Comparison of ENCODE assay signal across 8 cellular contexts in genomic region chr1:37477198-37477931, GRCh38. TPM values are rescaled to one million over a fixed set of nuclear protein-coding genes. Genes with fewer than 3 reads are reported as not detected.
DNase-seq lines count a peak whose midpoint lies in the region; ATAC-seq and TF ChIP-seq lines count a peak whose summit lies in the region.

No MANE protein-coding gene starts in this region.

- H2BK12ac ChIP-seq in H9 (ENCODE audit: insufficient read length, low read depth, low read length), result no peak overlapping the region

- H3K14ac ChIP-seq in H9 (ENCODE audit: insufficient read depth, low read length), result peak overlapping the region; percentile 44

- no peak overlapping the region for H4K5ac ChIP-seq in H9 (ENCODE audit: insufficient read length, low read depth, low read length)

- H3K79me1 ChIP-seq in H9 (ENCODE audit: insufficient read depth, low read depth, low read length, poor library complexity, severe bottlenecking), result no peaks in the 10 kb centered on the region

- no peaks in the 10 kb centered on the region for H4K20me1 ChIP-seq in H9 (ENCODE audit: control insufficient read depth, insufficient read depth, insufficient read length)

- H2BK15ac ChIP-seq in H9 (ENCODE audit: low read depth, low read length), result no peak overlapping the region

- peaks cover 3% of the 10 kb centered on the region; the same call in 1 of the 2 replicates for H3K79me2 ChIP-seq in H9 (ENCODE audit: insufficient read depth, low read length)
- H3K79me2 ChIP-seq in parathyroid adenoma, result no peaks in the 10 kb centered on the region

- H3K23ac ChIP-seq in H9 (ENCODE audit: insufficient read length, low read depth, low read length), result no peak overlapping the region

- WGBS in H9 (ENCODE audit: extremely low coverage, insufficient read length, low lambda C conversion rate), result no CpG with 5 or more reads among the region's 10 CpGs

- no peak overlapping the region; the same call in 1 of the 2 replicates for H3K4ac ChIP-seq in H9 (ENCODE audit: low read depth, low read length)

- H2AFZ ChIP-seq in H9 (ENCODE audit: low read length), result no peak overlapping the region
- H2AFZ ChIP-seq in parathyroid adenoma, result no peak overlapping the region

- H3T11ph ChIP-seq in H9 (ENCODE audit: low read length), result no peak overlapping the region

- H2BK120ac ChIP-seq in H9 (ENCODE audit: low read depth, low read length, poor library complexity, severe bottlenecking), result no peak overlapping the region

- no peak overlapping the region for H4K8ac ChIP-seq in H9 (replicated peaks; ENCODE audit: insufficient read length, low read depth, low read length)

- peaks cover 36 to 47% of the 10 kb centered on the region in 2 experiments for H3K4me1 Mint-ChIP-seq in H9
- H3K4me1 Mint-ChIP-seq in activated T-cell treated with anti-CD3 and anti-CD28 coated beads, Interleukin-2, amount 50 U/mL, for 24 hours (ENCODE audit: low read depth), result peaks cover 58% of the 10 kb centered on the region

- no peak overlapping the region for H4K91ac ChIP-seq in H9 (ENCODE audit: insufficient read length, low read depth, low read length)

- H3K27me3 Mint-ChIP-seq in H9 (ENCODE audit: low read depth), result peaks cover 15% of the 10 kb centered on the region
- H3K27me3 Mint-ChIP-seq in activated T-cell treated with anti-CD3 and anti-CD28 coated beads, Interleukin-2, amount 50 U/mL, for 24 hours, result no peaks in the 10 kb centered on the region

- H3K4me2 ChIP-seq in H9 (ENCODE audit: insufficient read depth, insufficient read length, low read length) (peak overlapping the region; percentile 23), parathyroid adenoma (ENCODE audit: low read length) (peak overlapping the region; percentile 43)

- H3K27me3 ChIP-seq in H9 (ENCODE audit: insufficient read depth, low read length), result peaks cover 4% of the 10 kb centered on the region; the same call in 1 of the 2 replicates
- H3K27me3 ChIP-seq in parathyroid adenoma (ENCODE audit: control insufficient read depth, insufficient read depth, low read length), result no peaks in the 10 kb centered on the region
- H3K27me3 ChIP-seq in upper lobe of right lung, result no peaks in the 10 kb centered on the region

- intact Hi-C loops in upper lobe of right lung (cut with DNase I), result no loop called here

- ATAC-seq in upper lobe of right lung (peak; percentile 2), HG03025 (IDR thresholded peaks at IDR 0.05; ENCODE audit: low FRiP score, unreplicated experiment) (no peak)

- peak overlapping the region; percentile 93; the same call in 1 of the 2 replicates for H3K4me3 ChIP-seq in GM08714 (ENCODE audit: low read length)
- H3K4me3 ChIP-seq in fibroblast of mammary gland (ENCODE audit: control insufficient read depth, low read depth, low read length), result peak overlapping the region; percentile 66
- H3K4me3 ChIP-seq in parathyroid adenoma (ENCODE audit: low read depth, low read length), result no peak overlapping the region
- peak overlapping the region; percentile 86 for H3K4me3 ChIP-seq in upper lobe of right lung

- H3K27ac ChIP-seq in H9 (ENCODE audit: insufficient read length, low read depth, low read length), result peak overlapping the region; percentile 38
- H3K27ac ChIP-seq in parathyroid adenoma, result peak overlapping the region; percentile 54
- H3K27ac ChIP-seq in upper lobe of right lung, result peak overlapping the region; percentile 91

- H3K4me3 Mint-ChIP-seq in H9, result peak overlapping the region; percentile 25 to 66
- H3K4me3 Mint-ChIP-seq in activated T-cell treated with anti-CD3 and anti-CD28 coated beads, Interleukin-2, amount 50 U/mL, for 24 hours, result peak overlapping the region; percentile 97

- no peak overlapping the region for H2BK20ac ChIP-seq in H9 (ENCODE audit: low read depth, low read length, poor library complexity, severe bottlenecking)

- no peak overlapping the region for H2BK5ac ChIP-seq in H9 (ENCODE audit: insufficient read length, low read length)

- H3K9ac ChIP-seq in H9 (ENCODE audit: extremely low read depth, insufficient read length, low read length) (no peak overlapping the region), parathyroid adenoma (no peak overlapping the region)

- H3K4me1 ChIP-seq in H9 (ENCODE audit: insufficient read depth, low read length) (peaks cover 15% of the 10 kb centered on the region; the same call in 1 of the 2 replicates), parathyroid adenoma (peaks cover 2% of the 10 kb centered on the region), upper lobe of right lung (peaks cover 80% of the 10 kb centered on the region)

- peaks cover 18 to 36% (median 24%) of the 10 kb centered on the region in 3 experiments; a peak in 6 of 7 replicates for H3K36me3 Mint-ChIP-seq in H9 (ENCODE audit: insufficient read depth in 1 of 3, low read depth in 3 of 3)
- peaks cover 76% of the 10 kb centered on the region for H3K36me3 Mint-ChIP-seq in activated T-cell treated with anti-CD3 and anti-CD28 coated beads, Interleukin-2, amount 50 U/mL, for 24 hours (ENCODE audit: low read depth)

- peak overlapping the region; percentile 66 to 94 (median 89); a peak in 5 of 7 replicates for H3K27ac Mint-ChIP-seq in H9
- peak overlapping the region; percentile 99 for H3K27ac Mint-ChIP-seq in activated T-cell treated with anti-CD3 and anti-CD28 coated beads, Interleukin-2, amount 50 U/mL, for 24 hours

- H3K36me3 ChIP-seq in parathyroid adenoma (ENCODE audit: control insufficient read depth, insufficient read depth, low read length) (no peaks in the 10 kb centered on the region), upper lobe of right lung (peaks cover 35% of the 10 kb centered on the region)

- peaks cover 13% of the 10 kb centered on the region for H3K23me2 ChIP-seq in H9 (ENCODE audit: insufficient read length, low read depth, low read length, poor library complexity, severe bottlenecking)

- no peaks in the 10 kb centered on the region for H3K9me3 Mint-ChIP-seq in H9
- H3K9me3 Mint-ChIP-seq in activated T-cell treated with anti-CD3 and anti-CD28 coated beads, Interleukin-2, amount 50 U/mL, for 24 hours, result no peaks in the 10 kb centered on the region

- no peak for TF ChIP-seq CTCF in H9 (conservative IDR thresholded peaks at IDR 0.05)
- no peak for TF ChIP-seq CTCF in fibroblast of mammary gland (conservative IDR thresholded peaks at IDR 0.05; ENCODE audit: control insufficient read depth, insufficient read depth, low read depth, low read length)
- no peak for TF ChIP-seq CTCF in parathyroid adenoma (IDR thresholded peaks at IDR 0.05)
- TF ChIP-seq CTCF in upper lobe of right lung (IDR thresholded peaks at IDR 0.05), result no peak

- H3K9me3 ChIP-seq in H9 (ENCODE audit: control insufficient read depth, low read depth, low read length) (no peaks in the 10 kb centered on the region), parathyroid adenoma (ENCODE audit: control insufficient read depth, low read length) (no peaks in the 10 kb centered on the region), upper lobe of right lung (no peaks in the 10 kb centered on the region)

- H3K56ac ChIP-seq in H9 (ENCODE audit: insufficient read length, low read depth, low read length), result no peak overlapping the region

- H2AK5ac ChIP-seq in H9 (ENCODE audit: insufficient read length, low read length), result no peak overlapping the region

- H3K18ac ChIP-seq in H9 (ENCODE audit: insufficient read length, low read depth, low read length), result peak overlapping the region; percentile 13

- DNase-seq in H9 (peak; percentile 69), NCI-H69 (lab: John Stamatoyannopoulos, UW) (peak; percentile 47), fibroblast of mammary gland (ENCODE audit: low read depth) (peak; percentile 38), upper lobe of right lung (peak; percentile 84)
- DNase-seq in activated T-cell treated with anti-CD3 and anti-CD28 coated beads, Interleukin-2, amount 50 U/mL, for 24 hours, result peak; percentile 86

RNA-seq across cellular contexts. Expression of gene ZC3H12A, which starts 3.0 kb away (rescaled TPM):
- total RNA-seq in H9 (2021) (6.7 and 6.8 TPM in 2 replicates), upper lobe of right lung (22.9 TPM)

RNA-seq across cellular contexts. Expression of gene MEAF6, which starts 37.2 kb away (rescaled TPM):
- 48.8 and 51.6 TPM in 2 replicates for total RNA-seq in H9 (2021)
- 64.5 TPM for total RNA-seq in upper lobe of right lung

Comparison
In these comparisons a context has a peak if more than half of its experiments do, and no peak if none do; other contexts are left out.
1. H3K27ac ChIP-seq: peak in every context shown above with its lines; median percentile 91 in upper lobe of right lung; 54 in parathyroid adenoma; 38 in H9.